ENCODE assay signal across 28 cellular contexts in the genomic region with DNA sequence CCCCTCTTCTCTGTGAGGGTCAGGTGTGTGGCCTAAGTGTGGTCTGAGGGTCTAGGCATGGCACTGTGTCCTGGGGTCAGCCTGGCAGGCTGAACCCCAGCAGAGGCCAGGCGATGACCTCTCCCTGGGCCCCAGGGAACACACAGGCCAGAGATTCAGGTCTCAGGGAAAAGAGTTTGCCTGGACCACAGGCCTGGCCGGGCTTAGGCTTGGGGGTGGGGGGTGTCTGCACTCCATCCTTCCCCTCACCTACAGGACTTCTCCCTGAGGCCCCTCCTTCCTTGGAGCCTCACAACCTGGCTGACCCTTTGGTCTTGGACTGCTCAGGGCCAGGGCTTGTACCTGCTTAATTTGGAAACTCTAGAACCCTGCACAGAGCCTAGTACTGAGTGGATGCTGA. TPM values are rescaled to one million over a fixed set of nuclear protein-coding genes. Genes with fewer than 3 reads are reported as not detected.
"Had no signal": no experiment of that assay in that cellular context is flagged by ENCODE, and none has a peak within 500 bp of the region (broad histone marks: within the 10 kb centered on the region; RNA-seq: fewer than 3 reads in every experiment).

No MANE protein-coding gene starts in this region.

- H3K36me3 ChIP-seq: MG63 had no signal

- H3K4me3 ChIP-seq: MG63 had no signal

- H3K9me3 ChIP-seq: MG63 had no signal

- H3K27me3 ChIP-seq: MG63 had no signal

- H3K27ac ChIP-seq: KMS-11 had no signal

- DNase-seq: Karpas-422, Kasumi-1, KG1, MG63, MM.1S, MV-4-11, NCI-H1048, NCI-H1092, NCI-H1105, NCI-H1417 treated with DMSO at 0.1 percent for 48 hours, NCI-H1436, NCI-H1436 treated with DMSO at 0.1 percent for 48 hours, NCI-H146, NCI-H187, NCI-H187 treated with DMSO at 0.1 percent for 48 hours, NCI-H1930, NCI-H2029, NCI-H2029 treated with DMSO at 0.1 percent for 48 hours, NCI-H2081, NCI-H2081 treated with DMSO at 0.1 percent for 48 hours, NCI-H2107, NCI-H2227 treated with DMSO at 0.1 percent for 48 hours, NCI-H226, NCI-H446, NCI-H446 treated with DMSO at 0.1 percent for 48 hours, NCI-H510A had no signal

RNA-seq across cellular contexts. Expression of a gene that starts 21.8 kb away (rescaled TPM):
- total RNA-seq: NCI-H460 had no signal
